In genomic region chr20:22402550-22402949, GRCh38 we compare ENCODE assay signal across 16 cellular contexts.
DNase-seq lines count a peak whose midpoint lies in the region; ATAC-seq, FAIRE-seq and TF ChIP-seq lines count a peak whose summit lies in the region.
"Had no signal": no experiment of that assay in that cellular context is flagged by ENCODE, and none has a peak within 500 bp of the region (broad histone marks: within the 10 kb centered on the region; RNA-seq: fewer than 3 reads in every experiment).

No MANE protein-coding gene starts in this region.

- H3K27ac ChIP-seq in upper lobe of left lung (peak overlapping the region in 3 of 4 donors; percentile 72 to 76 (median 74)), kidney (ENCODE audit: low read depth in 2 of 2, low read length in 2 of 2) (no peak overlapping the region)
- H3K27ac ChIP-seq: 22Rv1, heart right ventricle, psoas muscle had no signal

- H3K4me3 ChIP-seq in upper lobe of left lung: no peak overlapping the region
- no peak overlapping the region for H3K4me3 ChIP-seq in kidney (ENCODE audit: low read length in 2 of 2)

- ATAC-seq in upper lobe of left lung (ENCODE audit: low FRiP score in 2 of 2) (no peak), GM21526 (IDR thresholded peaks at IDR 0.05; ENCODE audit: low FRiP score, unreplicated experiment) (no peak)
- ATAC-seq: activated CD4-positive, CD25-positive, alpha-beta regulatory T cell treated with anti-CD3 and anti-CD28 coated beads, Interleukin-2, amount 50 U/mL, for 24 hours; activated CD8-positive, alpha-beta memory T cell treated with anti-CD3 and anti-CD28 coated beads, Interleukin-2, amount 10 ng/mL, durations not matched to agents 7 days and 5 days; heart right ventricle; left ventricle myocardium superior; psoas muscle had no signal

- H3K27ac Mint-ChIP-seq in brain: no peak overlapping the region
- H3K27ac Mint-ChIP-seq: activated CD8-positive, alpha-beta memory T cell treated with anti-CD3 and anti-CD28 coated beads, Interleukin-2, amount 10 ng/mL, durations not matched to agents 7 days and 5 days had no signal

- H3K9me3 ChIP-seq in upper lobe of left lung (no peaks in the 10 kb centered on the region), kidney (ENCODE audit: control insufficient read depth in 1 of 2, low read length in 2 of 2) (no peaks in the 10 kb centered on the region)
- H3K9me3 ChIP-seq: heart right ventricle, psoas muscle had no signal

- WGBS in upper lobe of left lung, 2 donors: 69 to 77% methylated on average over 7 of the region's 7 CpGs

- no peaks in the 10 kb centered on the region for H3K36me3 ChIP-seq in upper lobe of left lung
- H3K36me3 ChIP-seq in kidney (ENCODE audit: control insufficient read depth in 1 of 2, insufficient read depth in 2 of 2, low read length in 2 of 2): no peaks in the 10 kb centered on the region
- H3K36me3 ChIP-seq: heart right ventricle had no signal

- no peaks in the 10 kb centered on the region for H3K9me3 Mint-ChIP-seq in brain

- H3K36me3 Mint-ChIP-seq in brain: no peaks in the 10 kb centered on the region
- H3K36me3 Mint-ChIP-seq: activated CD8-positive, alpha-beta memory T cell treated with anti-CD3 and anti-CD28 coated beads, Interleukin-2, amount 10 ng/mL, durations not matched to agents 7 days and 5 days had no signal

- TF ChIP-seq CTCF in brain (conservative IDR thresholded peaks at IDR 0.05) (no peak), upper lobe of left lung (IDR thresholded peaks at IDR 0.05) (no peak), kidney (IDR thresholded peaks at IDR 0.05; ENCODE audit: borderline replicate concordance, extremely low read depth, insufficient read depth) (no peak)

- intact Hi-C loops in kidney (cut with DNase I): no loop called here

- no peaks in the 10 kb centered on the region for H3K27me3 ChIP-seq in upper lobe of left lung

- no peak for TF ChIP-seq EP300 in upper lobe of left lung (IDR thresholded peaks at IDR 0.05)

- no peak overlapping the region for H3K9ac ChIP-seq in kidney (ENCODE audit: low read length in 2 of 2)

- H3K27me3 Mint-ChIP-seq in brain: peaks cover 65% of the 10 kb centered on the region
- H3K27me3 Mint-ChIP-seq: activated CD8-positive, alpha-beta memory T cell treated with anti-CD3 and anti-CD28 coated beads, Interleukin-2, amount 10 ng/mL, durations not matched to agents 7 days and 5 days had no signal

- H3K4me3 Mint-ChIP-seq in brain: peak overlapping the region in 3 of 5 experiments; percentile 75
- H3K4me3 Mint-ChIP-seq: activated CD8-positive, alpha-beta memory T cell treated with anti-CD3 and anti-CD28 coated beads, Interleukin-2, amount 10 ng/mL, durations not matched to agents 7 days and 5 days had no signal

- FAIRE-seq in kidney (lab: Jason Lieb, UNC): no peak

- DNase-seq in DMS53 (lab: John Stamatoyannopoulos, UW): peak; percentile 52
- no peak for DNase-seq in DMS53 treated with DMSO at 0.1 percent for 48 hours (lab: John Stamatoyannopoulos, UW; ENCODE audit: unreplicated experiment)
- peak; percentile 99 for DNase-seq in NCI-H510A treated with DMSO at 0.1 percent for 48 hours (lab: John Stamatoyannopoulos, UW)
- DNase-seq in upper lobe of left lung: no peak
- DNase-seq in kidney: no peak
- no peak for DNase-seq in NCI-H82 treated with DMSO at 0.1 percent for 48 hours (lab: John Stamatoyannopoulos, UW; ENCODE audit: unreplicated experiment)
- DNase-seq: activated CD8-positive, alpha-beta memory T cell treated with anti-CD3 and anti-CD28 coated beads, Interleukin-2, amount 10 ng/mL, durations not matched to agents 7 days and 5 days; activated naive CD4-positive, alpha-beta T cell; heart right ventricle; left ventricle myocardium superior; psoas muscle; stimulated activated CD4-positive, alpha-beta T cell treated with anti-CD3 and anti-CD28 coated beads, Interleukin-12 subunit alpha, Interleukin-12 subunit beta, amount 100 ng/mL, for 4 hours had no signal

- peaks cover 22% of the 10 kb centered on the region for H3K4me1 Mint-ChIP-seq in brain
- H3K4me1 Mint-ChIP-seq: activated CD8-positive, alpha-beta memory T cell treated with anti-CD3 and anti-CD28 coated beads, Interleukin-2, amount 10 ng/mL, durations not matched to agents 7 days and 5 days had no signal

- TF ChIP-seq POLR2A in upper lobe of left lung (IDR thresholded peaks at IDR 0.05): no peak

- H3K4me1 ChIP-seq in upper lobe of left lung (peaks cover 12 to 23% (median 13%) of the 10 kb centered on the region in 4 donors), kidney (ENCODE audit: control insufficient read depth in 1 of 2, insufficient read depth in 1 of 2, low read depth in 1 of 2, low read length in 2 of 2) (peaks cover 5 to 8% of the 10 kb centered on the region in 2 donors)

Comparison
In these comparisons a context has a peak if more than half of its experiments do, and no peak if none do; other contexts are left out.
1. DNase-seq: peak in DMS53 (single experiment) and NCI-H510A treated with DMSO at 0.1 percent for 48 hours (single experiment); none in DMS53 treated with DMSO at 0.1 percent for 48 hours (single experiment), upper lobe of left lung (0 of 2), kidney (single experiment) and NCI-H82 treated with DMSO at 0.1 percent for 48 hours (single experiment).
2. H3K27ac ChIP-seq: peak in upper lobe of left lung (3 of 4); none in kidney (0 of 2).